ENCODE assay signal across 11 cellular contexts in the genomic region with DNA sequence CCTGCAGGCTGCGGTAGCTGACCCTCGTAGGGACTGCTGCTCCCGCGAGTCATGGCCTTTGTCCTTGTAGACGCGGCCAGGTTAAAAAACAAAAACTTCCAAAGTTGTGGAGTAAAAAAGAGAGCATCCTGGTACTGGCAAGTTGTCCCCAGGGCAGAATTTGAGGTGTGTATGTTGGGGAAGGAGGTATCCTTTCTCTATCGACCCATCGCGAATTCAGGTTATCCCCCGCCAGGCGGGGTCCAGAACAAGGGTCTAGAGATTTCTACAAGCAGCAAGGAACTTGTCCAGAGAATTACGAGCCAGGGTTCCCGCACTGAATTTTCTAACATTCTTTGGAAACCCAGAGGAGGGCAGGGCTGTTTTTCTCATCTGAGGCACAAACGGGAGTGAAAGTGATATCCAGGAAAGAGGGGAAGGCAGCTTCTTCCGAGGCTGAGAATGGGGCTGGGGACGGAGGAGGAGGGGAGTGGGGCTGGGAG. TPM values are rescaled to one million over a fixed set of nuclear protein-coding genes. Genes with fewer than 3 reads are reported as not detected.
DNase-seq lines count a peak whose midpoint lies in the region; ATAC-seq and TF ChIP-seq lines count a peak whose summit lies in the region.
"Had no signal": no experiment of that assay in that cellular context is flagged by ENCODE, and none has a peak within 500 bp of the region (broad histone marks: within the 10 kb centered on the region; RNA-seq: fewer than 3 reads in every experiment).

No MANE protein-coding gene starts in this region.

- H3K4me3 Mint-ChIP-seq in progenitor cell of endocrine pancreas (ENCODE audit: low read depth) (peak overlapping the region; percentile 70), natural killer cell (no peak overlapping the region)

- H3K4me1 ChIP-seq in BE2C (peaks cover 14% of the 10 kb centered on the region), PC-3 (ENCODE audit: insufficient read depth, low read length) (peaks cover 77% of the 10 kb centered on the region), fibroblast of lung (ENCODE audit: control insufficient read depth, extremely low read depth, insufficient read depth, low read length) (peaks cover 3% of the 10 kb centered on the region)

- no peak; the same call in 1 of the 2 replicates for ATAC-seq in PC-3
- ATAC-seq in GM18505 (IDR thresholded peaks at IDR 0.05; ENCODE audit: unreplicated experiment), result no peak
- no peak for ATAC-seq in natural killer cell

- no peak for TF ChIP-seq POLR2A in GM18505 (IDR thresholded peaks at IDR 0.05; ENCODE audit: borderline replicate concordance, extremely low read depth, insufficient read depth, insufficient read length)

- POLR2A ChIA-PET in PC-3 (lab: Charles Lee; ENCODE audit: unreplicated experiment), result no interaction called here

- H3K27ac Mint-ChIP-seq in progenitor cell of endocrine pancreas (peak overlapping the region; percentile 82), natural killer cell (no peak overlapping the region)

- H3K27me3 ChIP-seq in BE2C (no peaks in the 10 kb centered on the region), PC-3 (ENCODE audit: low read length) (no peaks in the 10 kb centered on the region), fibroblast of lung (ENCODE audit: control insufficient read depth, insufficient read depth, low read length) (no peaks in the 10 kb centered on the region)

- intact Hi-C loops in PC-3 (cut with micrococcal nuclease), result loop anchor here (1.0 to 10.0 kb wide), 11 partner anchors 146 to 1833 kb away; no protein-coding TSS in a partner anchor
- intact Hi-C loops in natural killer cell (cut with micrococcal nuclease), result no loop called here

- DNase-seq in BE2C (no peak), PC-3 (no peak), fibroblast of lung (ENCODE audit: low read depth in 2 of 2) (no peak), progenitor cell of endocrine pancreas (ENCODE audit: low spot score, unreplicated experiment) (no peak), DMS 273 treated with DMSO at 0.1 percent for 48 hours (lab: John Stamatoyannopoulos, UW) (no peak), SK-N-DZ (ENCODE audit: low spot score) (no peak), natural killer cell (no peak)
- DNase-seq: activated CD8-positive, alpha-beta memory T cell treated with anti-CD3 and anti-CD28 coated beads, Interleukin-2, amount 50 U/mL, for 48 hours; NCI-H1694 treated with DMSO at 0.1 percent for 48 hours had no signal

- peak overlapping the region; percentile 75 for H2AFZ ChIP-seq in PC-3 (ENCODE audit: low read length)
- peak overlapping the region; percentile 63 for H2AFZ ChIP-seq in fibroblast of lung (ENCODE audit: low read length)

- no peaks in the 10 kb centered on the region for H3K9me2 ChIP-seq in PC-3 (replicated peaks; ENCODE audit: low read length)

- H3K4me1 Mint-ChIP-seq in progenitor cell of endocrine pancreas (ENCODE audit: low read depth), result peaks cover 19% of the 10 kb centered on the region
- peaks cover 0 to 3% of the 10 kb centered on the region in 2 donors for H3K4me1 Mint-ChIP-seq in natural killer cell

- H3K9ac ChIP-seq in PC-3 (ENCODE audit: low read length) (peak overlapping the region; percentile 83), fibroblast of lung (ENCODE audit: insufficient read depth, low read length) (peak overlapping the region; percentile 37)

- H3K79me2 ChIP-seq in PC-3 (ENCODE audit: low read length), result peaks cover 41% of the 10 kb centered on the region
- H3K79me2 ChIP-seq in fibroblast of lung (ENCODE audit: control insufficient read depth, insufficient read depth, low read length), result peaks cover 33% of the 10 kb centered on the region

- H3K9me3 ChIP-seq in BE2C, result no peaks in the 10 kb centered on the region
- H3K9me3 ChIP-seq in PC-3 (ENCODE audit: low read length), result no peaks in the 10 kb centered on the region
- no peaks in the 10 kb centered on the region for H3K9me3 ChIP-seq in fibroblast of lung (ENCODE audit: control insufficient read depth, insufficient read depth, low read depth, low read length)

- peaks cover 14% of the 10 kb centered on the region for H3F3A ChIP-seq in PC-3 (ENCODE audit: low read length, unreplicated experiment)

- TF ChIP-seq CTCF in BE2C (IDR thresholded peaks at IDR 0.05; ENCODE audit: low read depth, low read length) (no peak), PC-3 (conservative IDR thresholded peaks at IDR 0.05; ENCODE audit: low read depth, low read length) (no peak), fibroblast of lung (conservative IDR thresholded peaks at IDR 0.05 in 1 of 2, IDR thresholded peaks at IDR 0.05 in 1 of 2; ENCODE audit: low read depth in 1 of 2, low read length in 2 of 2) (no peak), progenitor cell of endocrine pancreas (IDR thresholded peaks at IDR 0.05; ENCODE audit: unreplicated experiment) (no peak), natural killer cell (IDR thresholded peaks at IDR 0.05) (no peak)

- H3K36me3 Mint-ChIP-seq in progenitor cell of endocrine pancreas (ENCODE audit: insufficient read depth), result peaks cover 7% of the 10 kb centered on the region
- H3K36me3 Mint-ChIP-seq in natural killer cell, result no peaks in the 10 kb centered on the region

- H4K20me1 ChIP-seq in PC-3 (ENCODE audit: low read length), result no peaks in the 10 kb centered on the region
- H4K20me1 ChIP-seq in fibroblast of lung (ENCODE audit: control insufficient read depth, extremely low read depth, insufficient read depth, low read length), result no peaks in the 10 kb centered on the region

- H3K4me2 ChIP-seq in PC-3 (ENCODE audit: low read length) (peak overlapping the region; percentile 92), fibroblast of lung (ENCODE audit: extremely low read depth, insufficient read depth, low read length) (peak overlapping the region; percentile 72)

- H3K27me3 Mint-ChIP-seq in progenitor cell of endocrine pancreas, result peaks cover 78% of the 10 kb centered on the region
- peaks cover 53 to 60% of the 10 kb centered on the region in 2 donors for H3K27me3 Mint-ChIP-seq in natural killer cell (ENCODE audit: low read depth in 2 of 2)

- CTCF ChIA-PET in PC-3 (lab: Charles Lee), result interaction anchor here (0.6 to 0.8 kb wide), 2 partner anchors 16 to 250 kb away, joined by 6 to 9 read pairs; no protein-coding TSS in a partner anchor

- H3K36me3 ChIP-seq in BE2C, result peaks cover 24% of the 10 kb centered on the region
- no peaks in the 10 kb centered on the region for H3K36me3 ChIP-seq in PC-3 (ENCODE audit: low read depth, low read length)
- H3K36me3 ChIP-seq in fibroblast of lung (ENCODE audit: control insufficient read depth, insufficient read depth, low read length), result peaks cover 5% of the 10 kb centered on the region

- no TSS peak for BruUV-seq in PC-3 (replicated peaks; lab: Mats Ljungman, UMichigan)

- H3K27ac ChIP-seq in PC-3 (ENCODE audit: low read length) (peak overlapping the region; percentile 66), fibroblast of lung (ENCODE audit: insufficient read depth, low read length) (peak overlapping the region; percentile 77)

- H3K9me3 Mint-ChIP-seq in progenitor cell of endocrine pancreas (ENCODE audit: low read depth), result no peaks in the 10 kb centered on the region
- H3K9me3 Mint-ChIP-seq in natural killer cell, result no peaks in the 10 kb centered on the region

- H3K4me3 ChIP-seq in BE2C (ENCODE audit: low read depth, low read length), result peak overlapping the region; percentile 64
- peak overlapping the region; percentile 65 for H3K4me3 ChIP-seq in PC-3 (ENCODE audit: low read length)
- H3K4me3 ChIP-seq in fibroblast of lung (replicated peaks in 1 of 4; ENCODE audit: control extremely low read depth in 1 of 4, insufficient read depth in 1 of 4, low read depth in 3 of 4, low read length in 4 of 4), result peak overlapping the region; percentile 41 to 89 (median 51)
- H3K4me3 ChIP-seq: lung had no signal

RNA-seq across cellular contexts. Expression of a gene that starts 16.3 kb away (rescaled TPM):
- polyA plus RNA-seq in BE2C (2012; ENCODE audit: insufficient read depth, insufficient read length, low read depth), result 60.5 TPM
- total RNA-seq in PC-3 (2014; rRNA removed) (89.4 and 123 TPM in 2 replicates), fibroblast of lung (39.5 and 66.4 TPM in 2 replicates), progenitor cell of endocrine pancreas (16.3 and 22.7 TPM in 2 replicates), natural killer cell (under 1 TPM in 1 of 3 donors, not detected in 2; 0.05 TPM)
- polyA plus RNA-seq in fibroblast of lung, result 19.9 and 33.0 TPM in 2 replicates
- 20.4 and 31.2 TPM in 2 replicates for polyA plus RNA-seq in fibroblast of lung (2012)
- polyA minus RNA-seq in fibroblast of lung (ENCODE audit: low replicate concordance), result 14.4 and 23.9 TPM in 2 replicates
- polyA plus RNA-seq in SK-N-DZ (2014; cell fraction: cytosol; rRNA removed), result 30.6 and 37.3 TPM in 2 replicates
- 52.0 and 72.6 TPM in 2 replicates for polyA plus RNA-seq in SK-N-DZ (2014; cell fraction: nucleus; rRNA removed)

Comparison
In these comparisons a context has a peak if more than half of its experiments do, and no peak if none do; other contexts are left out.
1. RNA of a gene that starts 16.3 kb away (total RNA-seq): 89.4 to 123 TPM in PC-3, 39.5 to 66.4 TPM in fibroblast of lung and 16.3 to 22.7 TPM in progenitor cell of endocrine pancreas; 0.05 TPM in natural killer cell; every median in the first group is over 10 times any median in the second.
2. Peak in every context shown above with its lines, with median percentiles within 50 percentile points of each other: H3K4me3 ChIP-seq.